30 cellular contexts compared by ENCODE assay signal in the genomic region with DNA sequence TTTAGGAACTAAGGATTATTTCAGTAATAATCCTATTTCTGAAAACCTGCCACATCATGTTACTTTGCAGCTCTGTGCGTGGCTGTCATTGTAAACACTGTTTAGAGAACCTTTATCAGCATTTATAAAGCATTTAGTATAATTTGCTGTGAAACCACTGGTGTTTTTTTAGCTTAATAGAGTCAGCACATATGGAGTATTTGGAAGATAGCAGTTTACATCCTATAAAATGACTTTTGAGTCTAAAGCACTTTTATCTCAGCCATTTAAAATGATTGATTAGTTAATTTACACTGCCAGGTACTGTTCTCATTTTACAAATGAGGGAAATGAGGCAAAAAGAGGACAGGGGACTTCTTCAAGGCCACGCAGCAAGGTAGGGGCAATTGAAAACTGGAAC.
"Had no signal": no experiment of that assay in that cellular context is flagged by ENCODE, and none has a peak within 500 bp of the region (broad histone marks: within the 10 kb centered on the region; RNA-seq: fewer than 3 reads in every experiment).

No MANE protein-coding gene starts in this region.

- H3K9me3 Mint-ChIP-seq: stimulated activated naive B cell treated with anti-CD40 and anti-IgM and Interleukin-4, amounts not matched to agents 10 μg/mL and 1 μg/mL and 100 μg/mL, for 72 hours had no signal

- DNase-seq: immature natural killer cell; kidney; left colon; left lung; lower lobe of right lung; mammary epithelial cell; mesenchymal stem cell; naive thymus-derived CD8-positive, alpha-beta T cell; nucleus accumbens; pancreas; posterior cingulate gyrus; retina; right cardiac atrium; stimulated activated CD4-positive, alpha-beta T cell treated with anti-CD3 and anti-CD28 coated beads, Interleukin-12 subunit alpha, Interleukin-12 subunit beta, amount 100 ng/mL, for 4 hours; stimulated activated CD4-positive, alpha-beta T cell treated with anti-CD3 and anti-CD28 coated beads, Interleukin-15, amount 100 ng/mL, for 24 hours; stimulated activated CD4-positive, alpha-beta T cell treated with anti-CD3 and anti-CD28 coated beads, Interleukin-2, amount 100 ng/mL, for 24 hours; stimulated activated CD4-positive, alpha-beta T cell treated with anti-CD3 and anti-CD28 coated beads, Interleukin-4, amount 100 ng/mL, for 1 hour; stimulated activated naive B cell treated with anti-CD40 and anti-IgM and Interleukin-4, amounts not matched to agents 10 μg/mL and 1 μg/mL and 100 μg/mL, for 72 hours; stimulated activated naive CD8-positive, alpha-beta T cell treated with anti-CD3 and anti-CD28 coated beads, Interleukin-15, Interleukin-2, amounts not matched to agents 100 U/mL and 50 U/mL, for 24 hours; stomach; testis; thyroid gland; transverse colon; upper lobe of left lung had no signal

- H3K9me3 ChIP-seq: left lung, lower lobe of right lung, pancreas, prostate gland, stomach, testis, thyroid gland, transverse colon, upper lobe of left lung, vagina had no signal

- H3K4me3 ChIP-seq: left lung, lower lobe of right lung, pancreas, prostate gland, skin epidermis, stomach, testis, thyroid gland, transverse colon, upper lobe of left lung, vagina had no signal

- H3K36me3 ChIP-seq: left lung, lower lobe of right lung, pancreas, prostate gland, stomach, thyroid gland, transverse colon, upper lobe of left lung, vagina had no signal

- ATAC-seq: left colon; left lung; lower lobe of right lung; naive thymus-derived CD8-positive, alpha-beta T cell; pancreas; right cardiac atrium; sciatic nerve; stimulated activated naive B cell treated with anti-CD40 and anti-IgM and Interleukin-4, amounts not matched to agents 10 μg/mL and 1 μg/mL and 100 μg/mL, for 72 hours; stimulated activated naive CD8-positive, alpha-beta T cell treated with anti-CD3 and anti-CD28 coated beads, Interleukin-15, Interleukin-2, amounts not matched to agents 100 U/mL and 50 U/mL, for 24 hours had no signal

- FAIRE-seq: kidney, pancreas had no signal

- H3K27me3 ChIP-seq: left lung, stomach, testis, thyroid gland, transverse colon, upper lobe of left lung, vagina had no signal

- H3K36me3 Mint-ChIP-seq: immature natural killer cell; naive thymus-derived CD8-positive, alpha-beta T cell; stimulated activated naive B cell treated with anti-CD40 and anti-IgM and Interleukin-4, amounts not matched to agents 10 μg/mL and 1 μg/mL and 100 μg/mL, for 72 hours had no signal

- H3K27ac Mint-ChIP-seq: immature natural killer cell; naive thymus-derived CD8-positive, alpha-beta T cell; nephron; stimulated activated naive B cell treated with anti-CD40 and anti-IgM and Interleukin-4, amounts not matched to agents 10 μg/mL and 1 μg/mL and 100 μg/mL, for 72 hours had no signal

- H3K4me3 Mint-ChIP-seq: immature natural killer cell; naive thymus-derived CD8-positive, alpha-beta T cell; nephron; neural crest cell; stimulated activated naive B cell treated with anti-CD40 and anti-IgM and Interleukin-4, amounts not matched to agents 10 μg/mL and 1 μg/mL and 100 μg/mL, for 72 hours had no signal

- H3K27ac ChIP-seq: left lung, lower lobe of right lung, pancreas, prostate gland, skin epidermis, stomach, testis, thyroid gland, transverse colon, upper lobe of left lung, vagina had no signal

- H3K4me1 Mint-ChIP-seq: immature natural killer cell; naive thymus-derived CD8-positive, alpha-beta T cell; nephron; neural crest cell; stimulated activated naive B cell treated with anti-CD40 and anti-IgM and Interleukin-4, amounts not matched to agents 10 μg/mL and 1 μg/mL and 100 μg/mL, for 72 hours had no signal

- H3K4me1 ChIP-seq: left lung, lower lobe of right lung, pancreas, prostate gland, stomach, testis, thyroid gland, transverse colon, upper lobe of left lung, vagina had no signal
